Comparison of ENCODE assay signal across 8 cellular contexts in the genomic region with DNA sequence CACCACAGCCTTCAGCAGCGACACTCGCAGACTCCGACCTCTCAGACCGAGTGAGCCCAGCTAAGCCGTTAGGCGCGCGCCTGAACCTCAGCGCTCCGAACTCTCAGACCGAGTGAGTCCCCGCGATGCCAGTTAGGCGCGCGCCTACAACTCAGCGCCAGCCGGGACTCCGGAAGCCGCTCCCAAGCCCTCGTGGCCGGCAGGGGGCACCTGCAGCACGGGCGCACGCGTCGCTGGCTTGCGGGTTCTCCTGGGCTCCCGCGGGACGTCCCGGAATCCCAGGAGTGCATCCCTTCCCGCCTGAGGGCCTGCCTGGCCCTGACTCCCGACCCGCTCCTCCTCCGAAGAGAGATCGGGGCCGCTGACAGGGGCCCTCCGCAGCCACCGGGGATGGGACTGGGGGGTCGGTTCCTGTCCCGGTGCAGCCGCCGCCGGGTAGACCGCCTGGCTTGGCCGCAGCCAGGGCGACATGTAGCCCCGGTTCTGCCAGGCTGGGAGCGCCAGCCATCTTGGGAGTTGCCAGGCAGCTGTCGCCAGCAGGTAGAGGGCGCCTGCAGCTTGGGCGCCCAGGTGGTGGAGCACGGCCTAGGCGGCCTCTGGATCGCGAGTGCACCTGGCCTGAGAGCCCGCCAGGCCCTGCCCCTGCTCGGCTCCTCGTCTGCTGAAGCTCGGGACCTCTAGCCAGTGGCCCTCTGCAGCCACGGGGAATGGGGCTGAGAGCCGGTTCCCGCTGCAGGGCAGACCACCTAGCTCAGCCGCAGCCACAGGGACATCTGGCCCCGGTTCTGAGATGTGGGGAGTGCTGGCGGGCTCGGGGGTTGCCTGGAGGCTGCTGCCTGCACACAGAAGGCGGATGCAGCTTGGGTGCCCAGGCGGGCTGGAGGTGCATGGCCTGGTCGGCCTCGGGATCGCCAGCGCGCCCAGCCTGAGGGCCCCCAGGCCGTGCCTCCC. TPM values are rescaled to one million over a fixed set of nuclear protein-coding genes. Genes with fewer than 3 reads are reported as not detected.
DNase-seq lines count a peak whose midpoint lies in the region; TF ChIP-seq lines count a peak whose summit lies in the region.

A gene (minus strand): TSS at position 114 of the 951 bp plus-strand sequence. CDS start 311 bp downstream, outside the sequence.

- H3K9me3 ChIP-seq in CD4-positive, alpha-beta memory T cell (ENCODE audit: control insufficient read depth in 1 of 2, low read length in 2 of 2): no peaks in the 10 kb centered on the region
- peaks cover 8% of the 10 kb centered on the region for H3K9me3 ChIP-seq in HUES48 (ENCODE audit: control insufficient read depth, insufficient read depth, low read length)
- peaks cover 0 to 14% of the 10 kb centered on the region in 2 donors for H3K9me3 ChIP-seq in neuronal stem cell (replicated peaks in 1 of 2; ENCODE audit: control insufficient read depth in 2 of 2, insufficient read depth in 1 of 2, low read depth in 1 of 2, low read length in 2 of 2)
- H3K9me3 ChIP-seq in thymus (ENCODE audit: control insufficient read depth): peaks cover 1% of the 10 kb centered on the region

- H3K27ac Mint-ChIP-seq in CD4-positive, alpha-beta memory T cell: peak within 1 kb of the TSS; percentile 75 to 90 (median 82)

- WGBS in neuronal stem cell (ENCODE audit: extremely low coverage in 2 of 2, insufficient read length in 2 of 2, insufficient replicate concordance in 1 of 2), 2 donors: no CpG with 5 or more reads among the region's 76 CpGs
- 2% methylated on average over 76 of the region's 76 CpGs for WGBS in thymus

- peak within 1 kb of the TSS; percentile 87 to 97 (median 91) for H3K4me3 Mint-ChIP-seq in CD4-positive, alpha-beta memory T cell

- peak within 1 kb of the TSS; percentile 82 for H3K14ac ChIP-seq in neuronal stem cell (ENCODE audit: low read length)

- H2BK12ac ChIP-seq in neuronal stem cell (ENCODE audit: low read length): peak within 1 kb of the TSS; percentile 73

- H2BK15ac ChIP-seq in neuronal stem cell (ENCODE audit: low read length): peak within 1 kb of the TSS; percentile 58

- peak within 1 kb of the TSS; percentile 64 for H3K9ac ChIP-seq in HUES48 (ENCODE audit: low read depth, low read length)
- H3K9ac ChIP-seq in neuronal stem cell (ENCODE audit: low read depth, low read length, poor library complexity): peak within 1 kb of the TSS; percentile 92

- intact Hi-C loops in CD4-positive, alpha-beta memory T cell (cut with micrococcal nuclease): loop anchor here (2.0 kb wide), 2 partner anchors 22 to 52 kb away; no protein-coding TSS in a partner anchor

- H2BK120ac ChIP-seq in neuronal stem cell (ENCODE audit: low read depth, low read length): no peak within 1 kb of the TSS

- peak within 1 kb of the TSS; percentile 50 for H3K27ac ChIP-seq in CD4-positive, alpha-beta memory T cell (ENCODE audit: low read depth, low read length)
- H3K27ac ChIP-seq in HUES48 (ENCODE audit: low read depth, low read length) (peak within 1 kb of the TSS; percentile 78), neuronal stem cell (replicated peaks; ENCODE audit: low read length) (no peak within 1 kb of the TSS), thymus (ENCODE audit: low read depth) (peak within 1 kb of the TSS; percentile 15)

- peak within 1 kb of the TSS; percentile 73 for H3K23ac ChIP-seq in neuronal stem cell (ENCODE audit: low read depth, low read length, poor library complexity)

- H3K36me3 ChIP-seq in CD4-positive, alpha-beta memory T cell (ENCODE audit: insufficient read depth, low read length): no peaks in the 10 kb centered on the region
- H3K36me3 ChIP-seq in HUES48 (ENCODE audit: control insufficient read depth, insufficient read depth, low read length) (no peaks in the 10 kb centered on the region), neuronal stem cell (replicated peaks in 1 of 2; ENCODE audit: control insufficient read depth in 2 of 2, insufficient read depth in 2 of 2, low read length in 2 of 2) (no peaks in the 10 kb centered on the region), thymus (ENCODE audit: control insufficient read depth, insufficient read depth) (no peaks in the 10 kb centered on the region)

- CTCF ChIA-PET in CD4-positive, alpha-beta memory T cell (lab: Charles Lee; ENCODE audit: partially characterized antibody): interaction anchor here (1.0 to 1.9 kb wide), 9 partner anchors 10 to 204 kb away, joined by 3 to 7 read pairs (median 4); no protein-coding TSS in a partner anchor

- H3K4me2 ChIP-seq in neuronal stem cell (ENCODE audit: insufficient read depth, low read length, poor library complexity, severe bottlenecking): peak within 1 kb of the TSS; percentile 93

- DNase-seq in CD4-positive, alpha-beta memory T cell: peak; percentile 67 to 81 (median 73)
- peak; percentile 78 for DNase-seq in GM20000 (ENCODE audit: low spot score)
- peak; percentile 91 for DNase-seq in RKO (ENCODE audit: low spot score)
- peak; percentile 74 for DNase-seq in activated naive CD4-positive, alpha-beta T cell treated with Interleukin-2 at 50 U/mL for 16 hours
- peak; percentile 96 for DNase-seq in glomerular visceral epithelial cell (ENCODE audit: extremely low spot score)
- DNase-seq in neuronal stem cell (ENCODE audit: low spot score): peak; percentile 85

- H3K4me1 Mint-ChIP-seq in CD4-positive, alpha-beta memory T cell: peaks cover 8 to 20% (median 12%) of the 10 kb centered on the region in 4 donors

- POLR2A ChIA-PET in CD4-positive, alpha-beta memory T cell (lab: Charles Lee; ENCODE audit: partially characterized antibody): no interaction called here

- no peaks in the 10 kb centered on the region for H3K79me1 ChIP-seq in neuronal stem cell (ENCODE audit: low read depth, low read length)

- H3K9me3 Mint-ChIP-seq in CD4-positive, alpha-beta memory T cell: peaks cover 0 to 12% (median under 1%) of the 10 kb centered on the region in 8 donors

- H4K8ac ChIP-seq in neuronal stem cell (ENCODE audit: low read depth, low read length): peak within 1 kb of the TSS; percentile 43

- peak within 1 kb of the TSS; percentile 99 for H2AFZ ChIP-seq in neuronal stem cell (ENCODE audit: low read length)

- TF ChIP-seq CTCF in GM20000 (IDR thresholded peaks at IDR 0.05; ENCODE audit: extremely low read depth, missing control alignments): peak; percentile 47

- no peak within 1 kb of the TSS for H4K91ac ChIP-seq in neuronal stem cell (ENCODE audit: low read depth, low read length, poor library complexity)

- peaks cover 3% of the 10 kb centered on the region for H3K27me3 ChIP-seq in CD4-positive, alpha-beta memory T cell (ENCODE audit: insufficient read depth, low read length)
- peaks cover 41% of the 10 kb centered on the region for H3K27me3 ChIP-seq in HUES48 (ENCODE audit: control insufficient read depth, insufficient read depth, low read length)
- peaks cover 6 to 25% (median 20%) of the 10 kb centered on the region in 3 experiments for H3K27me3 ChIP-seq in neuronal stem cell (ENCODE audit: control insufficient read depth in 3 of 3, insufficient read depth in 3 of 3, low read depth in 1 of 3, low read length in 3 of 3)
- H3K27me3 ChIP-seq in thymus (ENCODE audit: control insufficient read depth, insufficient read depth): peaks cover 31% of the 10 kb centered on the region

- H3K4me1 ChIP-seq in CD4-positive, alpha-beta memory T cell (ENCODE audit: insufficient read depth, low read length): peaks cover 13% of the 10 kb centered on the region
- peaks cover 8% of the 10 kb centered on the region; the same call in 1 of the 2 replicates for H3K4me1 ChIP-seq in HUES48 (ENCODE audit: control insufficient read depth, insufficient read depth, low read length)
- peaks cover 0 to 6% of the 10 kb centered on the region in 2 donors for H3K4me1 ChIP-seq in neuronal stem cell (ENCODE audit: control insufficient read depth in 2 of 2, insufficient read depth in 1 of 2, low read depth in 1 of 2, low read length in 2 of 2)
- no peaks in the 10 kb centered on the region for H3K4me1 ChIP-seq in thymus (ENCODE audit: control insufficient read depth, insufficient read depth, low read length)

- no peak within 1 kb of the TSS for H2BK5ac ChIP-seq in neuronal stem cell (ENCODE audit: low read length)

- peak within 1 kb of the TSS; percentile 96 for H3K18ac ChIP-seq in neuronal stem cell (ENCODE audit: low read length)

- no peak within 1 kb of the TSS for H3K4ac ChIP-seq in neuronal stem cell (ENCODE audit: low read length)

- H3K4me3 ChIP-seq in CD4-positive, alpha-beta memory T cell (ENCODE audit: low read length in 2 of 2): peak within 1 kb of the TSS; percentile 42 to 77
- peak within 1 kb of the TSS; percentile 82 for H3K4me3 ChIP-seq in HUES48 (ENCODE audit: low read depth, low read length)
- peak within 1 kb of the TSS; percentile 60 to 80 for H3K4me3 ChIP-seq in neuronal stem cell (ENCODE audit: low read length in 2 of 2)
- peak within 1 kb of the TSS; percentile 45 for H3K4me3 ChIP-seq in thymus (ENCODE audit: low read length)

- H3K27me3 Mint-ChIP-seq in CD4-positive, alpha-beta memory T cell: peaks cover 2 to 6% of the 10 kb centered on the region in 2 donors

- peaks cover 0 to 4% of the 10 kb centered on the region in 2 donors for H3K36me3 Mint-ChIP-seq in CD4-positive, alpha-beta memory T cell

- no peak within 1 kb of the TSS for H2AK5ac ChIP-seq in neuronal stem cell (ENCODE audit: low read depth, low read length)

RNA-seq across cellular contexts. Expression of the gene that starts here (rescaled TPM):
- 10 to 100 TPM in 1 of 2 experiments, 1 to 10 TPM in 1; 9.7 to 14.3 TPM for total RNA-seq in CD4-positive, alpha-beta memory T cell
- polyA plus RNA-seq in CD4-positive, alpha-beta memory T cell: 1 to 10 TPM in 1 of 2 donors, under 1 TPM in 1; 0.15 to 2.2 TPM
- 5.3 TPM for polyA plus RNA-seq in neuronal stem cell (2013, experiment 1 of 2)
- 6.8 TPM for polyA plus RNA-seq in neuronal stem cell (2013, experiment 2 of 2)
- 9.2 TPM for polyA plus RNA-seq in thymus
